Comparison of ENCODE assay signal across 19 cellular contexts in the genomic region with DNA sequence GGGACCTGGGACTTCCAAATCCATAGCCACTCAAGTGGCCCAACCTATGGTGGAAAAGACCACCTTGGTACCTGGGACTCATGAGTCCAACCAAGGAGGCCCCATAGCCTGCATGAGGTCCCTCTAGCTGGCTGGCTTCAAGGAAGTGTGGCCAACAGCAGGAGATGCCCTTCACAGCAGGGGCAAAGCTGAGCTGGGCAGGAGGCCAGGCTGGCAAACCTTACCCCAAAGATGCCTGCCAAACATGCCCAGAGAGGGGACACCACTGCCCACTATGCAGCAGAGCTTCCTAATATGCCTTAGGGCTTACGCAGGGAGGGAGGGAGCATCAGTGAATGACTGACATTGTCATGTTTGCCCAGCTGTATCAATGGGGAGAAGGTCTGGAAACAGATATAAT.
DNase-seq lines count a peak whose midpoint lies in the region; ATAC-seq and TF ChIP-seq lines count a peak whose summit lies in the region.
"Had no signal": no experiment of that assay in that cellular context is flagged by ENCODE, and none has a peak within 500 bp of the region (broad histone marks: within the 10 kb centered on the region; RNA-seq: fewer than 3 reads in every experiment).

No MANE protein-coding gene starts in this region.

- H3K27ac ChIP-seq in heart right ventricle (peak overlapping the region in 1 of 10 donors; percentile 68), right lobe of liver (peak overlapping the region; percentile 39 to 76 (median 49)), tibial artery (peak overlapping the region; percentile 72 to 77), breast epithelium (no peak overlapping the region)
- H3K27ac ChIP-seq: C4-2B, HL-60, SK-N-MC had no signal

- no peak overlapping the region for H3K4me3 ChIP-seq in heart right ventricle
- no peak overlapping the region for H3K4me3 ChIP-seq in right lobe of liver
- H3K4me3 ChIP-seq in tibial artery: no peak overlapping the region
- no peak overlapping the region for H3K4me3 ChIP-seq in breast epithelium
- H3K4me3 ChIP-seq: SK-N-MC had no signal

- ATAC-seq in heart right ventricle: peak; percentile 25 to 77 (median 48)
- peak; percentile 5 to 18 (median 12) for ATAC-seq in right lobe of liver
- ATAC-seq in HG02973 (IDR thresholded peaks at IDR 0.05; ENCODE audit: unreplicated experiment): no peak
- no peak for ATAC-seq in HG02840 (IDR thresholded peaks at IDR 0.05; ENCODE audit: low FRiP score, unreplicated experiment)

- TF ChIP-seq CTCF in heart right ventricle (IDR thresholded peaks at IDR 0.05) (no peak), right lobe of liver (IDR thresholded peaks at IDR 0.05) (no peak), tibial artery (IDR thresholded peaks at IDR 0.05) (no peak), breast epithelium (IDR thresholded peaks at IDR 0.05) (no peak)

- DNase-seq in NCI-H69 (lab: John Stamatoyannopoulos, UW): peak; percentile 23
- DNase-seq in heart right ventricle: peak; percentile 58 to 66
- peak; percentile 57 to 78 (median 62) for DNase-seq in right lobe of liver
- DNase-seq in tibial artery: no peak
- DNase-seq in breast epithelium (ENCODE audit: low spot score in 2 of 2): no peak
- DNase-seq: ACHN, AML-193, GOT3, NCI-H1092 treated with DMSO at 0.1 percent for 48 hours, NCI-H146, NCI-H2029 treated with DMSO at 0.1 percent for 48 hours, NCI-H2171, NCI-H446 treated with DMSO at 0.1 percent for 48 hours, SHP77 had no signal

- H3K4me1 ChIP-seq in heart right ventricle: peaks cover 7 to 58% (median 41%) of the 10 kb centered on the region in 9 donors
- peaks cover 0 to 65% (median 35%) of the 10 kb centered on the region in 4 donors for H3K4me1 ChIP-seq in right lobe of liver
- H3K4me1 ChIP-seq in tibial artery: peaks cover 0 to 41% (median 39%) of the 10 kb centered on the region in 4 donors
- peaks cover 4 to 7% of the 10 kb centered on the region in 2 donors for H3K4me1 ChIP-seq in breast epithelium

- TF ChIP-seq POLR2A in right lobe of liver (IDR thresholded peaks at IDR 0.05) (no peak), breast epithelium (IDR thresholded peaks at IDR 0.05) (no peak)

- 91 to 100% methylated on average over 1 of the region's 1 CpG for WGBS in heart right ventricle, 2 donors
- WGBS in right lobe of liver (ENCODE audit: insufficient coverage, low coverage, low lambda C conversion rate, missing lambda C conversion rate): no CpG with 5 or more reads among the region's 1 CpG

- H3K36me3 ChIP-seq in heart right ventricle (no peaks in the 10 kb centered on the region), right lobe of liver (no peaks in the 10 kb centered on the region), tibial artery (no peaks in the 10 kb centered on the region), breast epithelium (no peaks in the 10 kb centered on the region)

- intact Hi-C loops in heart right ventricle (cut with DNase I) (no loop called here), right lobe of liver (cut with DNase I) (no loop called here), tibial artery (cut with DNase I; ENCODE audit: low total_unique reads) (loop anchor here (5.0 kb wide), 1 partner anchor 370 kb away; no protein-coding TSS in a partner anchor), breast epithelium (cut with DNase I; ENCODE audit: low total_unique reads) (no loop called here)

- H3K9me3 ChIP-seq in heart right ventricle: no peaks in the 10 kb centered on the region
- no peaks in the 10 kb centered on the region for H3K9me3 ChIP-seq in right lobe of liver
- H3K9me3 ChIP-seq in tibial artery: no peaks in the 10 kb centered on the region
- H3K9me3 ChIP-seq in breast epithelium: no peaks in the 10 kb centered on the region

- no peaks in the 10 kb centered on the region for H3K27me3 ChIP-seq in heart right ventricle
- H3K27me3 ChIP-seq in right lobe of liver: no peaks in the 10 kb centered on the region
- no peaks in the 10 kb centered on the region for H3K27me3 ChIP-seq in tibial artery
- no peaks in the 10 kb centered on the region for H3K27me3 ChIP-seq in breast epithelium

Comparison
In these comparisons a context has a peak if more than half of its experiments do, and no peak if none do; other contexts are left out.
1. DNase-seq: peak in NCI-H69 (single experiment), heart right ventricle (2 of 2) and right lobe of liver (3 of 3); none in tibial artery (0 of 2) and breast epithelium (0 of 2).
2. ATAC-seq: peak in heart right ventricle (8 of 8) and right lobe of liver (4 of 4); none in HG02973 (single experiment) and HG02840 (single experiment).
3. H3K27ac ChIP-seq: peak in right lobe of liver (3 of 3) and tibial artery (2 of 2); none in breast epithelium (0 of 2).